13 cellular contexts compared by ENCODE assay signal in the genomic region with DNA sequence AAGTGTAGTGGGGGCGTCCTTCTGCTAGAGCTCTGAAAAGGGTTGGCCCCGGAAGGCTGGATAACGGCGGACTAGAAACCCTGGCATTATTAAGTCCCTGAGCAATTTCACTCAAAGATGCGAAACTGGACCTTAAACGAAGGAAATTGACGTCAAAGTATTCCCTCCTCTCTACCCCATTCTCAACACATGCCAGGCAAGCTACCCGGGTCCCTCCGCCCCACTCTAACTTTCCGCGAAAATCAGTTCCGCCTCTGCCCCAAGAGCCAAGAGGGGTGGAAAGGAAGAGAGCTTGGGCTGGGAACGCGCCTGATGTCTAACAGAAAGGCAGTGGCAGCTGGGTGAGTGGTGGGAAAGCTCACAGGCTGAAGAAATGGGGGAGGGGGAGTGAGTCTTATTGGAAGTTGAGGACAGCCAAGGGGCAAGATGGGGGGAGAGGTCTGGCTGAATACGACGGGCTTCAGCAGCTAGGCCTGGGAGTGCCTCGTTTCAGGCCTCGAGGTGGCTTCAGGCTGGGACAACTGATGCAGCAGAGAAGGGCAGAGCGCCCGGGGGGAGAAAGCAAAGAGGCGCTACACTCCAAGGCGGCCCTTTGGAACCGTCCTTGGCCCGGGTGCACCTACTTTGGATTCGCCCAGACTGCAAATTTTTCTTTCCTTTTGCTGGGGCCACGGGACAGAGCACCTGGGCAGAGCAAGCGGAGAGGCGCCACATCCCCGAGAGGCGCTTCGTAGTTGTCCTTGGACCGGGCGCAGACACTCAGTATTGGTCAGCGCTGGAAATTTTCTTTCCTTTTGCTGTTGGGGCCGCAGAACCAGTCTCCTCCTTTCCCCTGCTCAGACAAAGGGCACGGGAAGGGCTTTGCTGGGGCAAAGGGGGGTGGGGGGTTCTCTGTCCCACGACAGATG. TPM values are rescaled to one million over a fixed set of nuclear protein-coding genes. Genes with fewer than 3 reads are reported as not detected.
A peak's percentile ranks its signal among the peaks of the same experiment; 100 is the strongest.
DNase-seq lines count a peak whose midpoint lies in the region; ATAC-seq and TF ChIP-seq lines count a peak whose summit lies in the region.
"Had no signal": no experiment of that assay in that cellular context is flagged by ENCODE, and none has a peak within 500 bp of the region (broad histone marks: within the 10 kb centered on the region; RNA-seq: fewer than 3 reads in every experiment).

No MANE protein-coding gene starts in this region.

- H3K4me1 ChIP-seq in HUES48 (ENCODE audit: control insufficient read depth, insufficient read depth, low read length) (peaks cover 57% of the 10 kb centered on the region), PC-3 (ENCODE audit: insufficient read depth, low read length) (no peaks in the 10 kb centered on the region), iPS-18a (ENCODE audit: control insufficient read depth, low read depth, low read length) (peaks cover 45% of the 10 kb centered on the region), right lobe of liver (peaks cover 0 to 31% (median 10%) of the 10 kb centered on the region in 4 donors)

- DNase-seq in PC-3 (no peak), retina (peak; percentile 82), UCSD-AML1 (lab: John Stamatoyannopoulos, UW; ENCODE audit: unreplicated experiment) (no peak), right lobe of liver (no peak)
- DNase-seq in NK-92 treated with Interleukin-12 subunit alpha and Interleukin-12 subunit beta, amount 100 ng/mL, for 24 hours (lab: John Stamatoyannopoulos, UW), result no peak
- DNase-seq: activated CD4-positive, alpha-beta T cell treated with anti-CD3 and anti-CD28 coated beads for 1 hour; activated T-cell treated with anti-CD3 and anti-CD28 coated beads, Interleukin-2, amount 50 U/mL, for 24 hours; EL; Karpas-422 had no signal

- no peak for ATAC-seq in PC-3
- ATAC-seq in right lobe of liver, result no peak

- no peak for TF ChIP-seq POLR2A in right lobe of liver (IDR thresholded peaks at IDR 0.05)

- no peak overlapping the region for H2AFZ ChIP-seq in PC-3 (ENCODE audit: low read length)

- CTCF ChIA-PET in PC-3 (lab: Charles Lee), result no interaction called here

- WGBS in right lobe of liver (ENCODE audit: insufficient coverage, low coverage, low lambda C conversion rate, missing lambda C conversion rate), result 13% methylated on average over 27 of the region's 37 CpGs

- H3K79me2 ChIP-seq in PC-3 (ENCODE audit: low read length), result no peaks in the 10 kb centered on the region

- H3K9me2 ChIP-seq in PC-3 (replicated peaks; ENCODE audit: low read length), result no peaks in the 10 kb centered on the region

- POLR2A ChIA-PET in PC-3 (lab: Charles Lee; ENCODE audit: unreplicated experiment), result no interaction called here

- H3F3A ChIP-seq in PC-3 (ENCODE audit: low read length, unreplicated experiment), result no peaks in the 10 kb centered on the region

- TF ChIP-seq CTCF in PC-3 (conservative IDR thresholded peaks at IDR 0.05; ENCODE audit: low read depth, low read length) (no peak), right lobe of liver (IDR thresholded peaks at IDR 0.05) (no peak)

- peak overlapping the region; percentile 78 for H3K27ac ChIP-seq in HUES48 (ENCODE audit: low read depth, low read length)
- no peak overlapping the region for H3K27ac ChIP-seq in PC-3 (ENCODE audit: low read length)
- no peak overlapping the region for H3K27ac ChIP-seq in iPS-18a (ENCODE audit: low read length)
- H3K27ac ChIP-seq in right lobe of liver, result no peak overlapping the region
- H3K27ac ChIP-seq: adrenal gland, skin epidermis had no signal

- no TSS peak for BruUV-seq in PC-3 (replicated peaks; lab: Mats Ljungman, UMichigan)

- no peaks in the 10 kb centered on the region for H3K9me3 ChIP-seq in HUES48 (ENCODE audit: control insufficient read depth, insufficient read depth, low read length)
- H3K9me3 ChIP-seq in PC-3 (ENCODE audit: low read length), result no peaks in the 10 kb centered on the region
- no peaks in the 10 kb centered on the region for H3K9me3 ChIP-seq in iPS-18a (ENCODE audit: control insufficient read depth, low read depth, low read length)
- no peaks in the 10 kb centered on the region for H3K9me3 ChIP-seq in right lobe of liver
- H3K9me3 ChIP-seq: adrenal gland had no signal

- no peaks in the 10 kb centered on the region for H4K20me1 ChIP-seq in PC-3 (ENCODE audit: low read length)

- H3K27me3 ChIP-seq in HUES48 (ENCODE audit: control insufficient read depth, insufficient read depth, low read length) (peaks cover 96% of the 10 kb centered on the region), PC-3 (ENCODE audit: low read length) (no peaks in the 10 kb centered on the region), iPS-18a (ENCODE audit: control insufficient read depth, insufficient read depth, low read length) (peaks cover 99% of the 10 kb centered on the region), right lobe of liver (peaks cover 16 to 73% of the 10 kb centered on the region in 2 donors)

- intact Hi-C loops in PC-3 (cut with micrococcal nuclease) (no loop called here), right lobe of liver (cut with DNase I) (no loop called here)

- peak overlapping the region; percentile 83 for H3K4me3 ChIP-seq in HUES48 (ENCODE audit: low read depth, low read length)
- H3K4me3 ChIP-seq in PC-3 (ENCODE audit: low read length), result no peak overlapping the region; the same call in 1 of the 2 replicates
- H3K4me3 ChIP-seq in iPS-18a (ENCODE audit: low read length), result peak overlapping the region; percentile 76
- H3K4me3 ChIP-seq in right lobe of liver, result no peak overlapping the region

- H3K9ac ChIP-seq in HUES48 (ENCODE audit: low read depth, low read length) (no peak overlapping the region), PC-3 (ENCODE audit: low read length) (no peak overlapping the region), iPS-18a (ENCODE audit: low read length) (peak overlapping the region; percentile 37)

- H3K36me3 ChIP-seq in HUES48 (ENCODE audit: control insufficient read depth, insufficient read depth, low read length), result no peaks in the 10 kb centered on the region
- H3K36me3 ChIP-seq in PC-3 (ENCODE audit: low read depth, low read length), result no peaks in the 10 kb centered on the region
- no peaks in the 10 kb centered on the region for H3K36me3 ChIP-seq in iPS-18a (ENCODE audit: control insufficient read depth, low read depth, low read length)
- H3K36me3 ChIP-seq in right lobe of liver, result no peaks in the 10 kb centered on the region
- H3K36me3 ChIP-seq: adrenal gland had no signal

- H3K4me2 ChIP-seq in PC-3 (ENCODE audit: low read length), result peak overlapping the region; percentile 88; the same call in 1 of the 2 replicates

RNA-seq across cellular contexts. Expression of a gene that starts 2.0 kb away (rescaled TPM):
- total RNA-seq in PC-3 (2014; rRNA removed) (not detected in 2 replicates), right lobe of liver (not detected)

Comparison
In these comparisons a context has a peak if more than half of its experiments do, and no peak if none do; other contexts are left out.
1. H3K4me3 ChIP-seq: peak in HUES48 (single experiment) and iPS-18a (single experiment); none in PC-3 (single experiment) and right lobe of liver (0 of 3).